ENCODE assay signal across 8 cellular contexts in genomic region chr3:100402150-100402706, GRCh38. TPM values are rescaled to one million over a fixed set of nuclear protein-coding genes. Genes with fewer than 3 reads are reported as not detected.
DNase-seq lines count a peak whose midpoint lies in the region; ATAC-seq and TF ChIP-seq lines count a peak whose summit lies in the region.

No MANE protein-coding gene starts in this region.

- H3K4me3 ChIP-seq in iPS-15b (ENCODE audit: low read depth, low read length) (peak overlapping the region; percentile 84), mucosa of descending colon (no peak overlapping the region)

- peaks cover 2% of the 10 kb centered on the region for H3K9me3 Mint-ChIP-seq in activated naive CD8-positive, alpha-beta T cell (ENCODE audit: low read depth)
- peaks cover 2% of the 10 kb centered on the region in 2 donors for H3K9me3 Mint-ChIP-seq in stimulated activated naive CD8-positive, alpha-beta T cell treated with anti-CD3 and anti-CD28 coated beads, Interleukin-15, amount 100 ng/mL, for 72 hours

- peak overlapping the region; percentile 88 for H3K9ac ChIP-seq in iPS-15b (ENCODE audit: low read depth, low read length)

- no peaks in the 10 kb centered on the region for H3K27me3 ChIP-seq in iPS-15b (ENCODE audit: control insufficient read depth, insufficient read depth, low read length)

- TF ChIP-seq CTCF in mucosa of descending colon (IDR thresholded peaks at IDR 0.05): no peak

- no peak for ATAC-seq in stimulated activated naive CD8-positive, alpha-beta T cell treated with anti-CD3 and anti-CD28 coated beads, Interleukin-15, amount 100 ng/mL, for 72 hours
- ATAC-seq in HG03460 (IDR thresholded peaks at IDR 0.05; ENCODE audit: unreplicated experiment): no peak
- no peak for ATAC-seq in mucosa of descending colon

- H3K9me3 ChIP-seq in iPS-15b (ENCODE audit: control insufficient read depth, insufficient read depth, low read length): no peaks in the 10 kb centered on the region
- peaks cover 3% of the 10 kb centered on the region for H3K9me3 ChIP-seq in mucosa of descending colon

- H3K27ac Mint-ChIP-seq in activated naive CD8-positive, alpha-beta T cell: peak overlapping the region; percentile 98
- H3K27ac Mint-ChIP-seq in stimulated activated naive CD8-positive, alpha-beta T cell treated with anti-CD3 and anti-CD28 coated beads, Interleukin-15, amount 100 ng/mL, for 72 hours: peak overlapping the region in 1 of 2 donors; percentile 99

- intact Hi-C loops in mucosa of descending colon (cut with DNase I, micrococcal nuclease): no loop called here

- H3K36me3 Mint-ChIP-seq in activated naive CD8-positive, alpha-beta T cell: peaks cover 3% of the 10 kb centered on the region

- no peaks in the 10 kb centered on the region for H3K27me3 Mint-ChIP-seq in activated naive CD8-positive, alpha-beta T cell
- no peaks in the 10 kb centered on the region for H3K27me3 Mint-ChIP-seq in stimulated activated naive CD8-positive, alpha-beta T cell treated with anti-CD3 and anti-CD28 coated beads, Interleukin-15, amount 100 ng/mL, for 72 hours

- H3K4me1 Mint-ChIP-seq in activated naive CD8-positive, alpha-beta T cell (ENCODE audit: low read depth): peaks cover 58% of the 10 kb centered on the region
- peaks cover 56% of the 10 kb centered on the region for H3K4me1 Mint-ChIP-seq in stimulated activated naive CD8-positive, alpha-beta T cell treated with anti-CD3 and anti-CD28 coated beads, Interleukin-15, amount 100 ng/mL, for 72 hours

- peak overlapping the region; percentile 94 for H3K4me3 Mint-ChIP-seq in activated naive CD8-positive, alpha-beta T cell
- peak overlapping the region; percentile 94 to 95 for H3K4me3 Mint-ChIP-seq in stimulated activated naive CD8-positive, alpha-beta T cell treated with anti-CD3 and anti-CD28 coated beads, Interleukin-15, amount 100 ng/mL, for 72 hours

- no peaks in the 10 kb centered on the region for H3K36me3 ChIP-seq in iPS-15b (ENCODE audit: control insufficient read depth, insufficient read depth, low read length)
- no peaks in the 10 kb centered on the region for H3K36me3 ChIP-seq in mucosa of descending colon (ENCODE audit: low read depth)

- H3K4me1 ChIP-seq in iPS-15b (ENCODE audit: control insufficient read depth, insufficient read depth, low read length) (no peaks in the 10 kb centered on the region), mucosa of descending colon (ENCODE audit: low read depth) (peaks cover 32% of the 10 kb centered on the region)

- DNase-seq in NOMO-1 treated with DMSO at 0.1 percent for 48 hours (lab: John Stamatoyannopoulos, UW; ENCODE audit: unreplicated experiment) (peak; percentile 21), NOMO-1 treated with dmso at 0.1 percent for 144 hours (lab: John Stamatoyannopoulos, UW; ENCODE audit: unreplicated experiment) (no peak), NCI-H146 (lab: John Stamatoyannopoulos, UW) (peak; percentile 82), mucosa of descending colon (no peak)
- DNase-seq in stimulated activated naive CD8-positive, alpha-beta T cell treated with anti-CD3 and anti-CD28 coated beads, Interleukin-15, amount 100 ng/mL, for 72 hours: no peak

RNA-seq across cellular contexts. Expression of gene LNP1, which starts 0.9 kb away (rescaled TPM):
- 1 to 10 TPM; 1.2 to 1.7 (median 1.3) TPM for total RNA-seq in mucosa of descending colon

RNA-seq across cellular contexts. Expression of gene TOMM70, which starts 1.3 kb away (rescaled TPM):
- total RNA-seq in mucosa of descending colon: 10 to 100 TPM; 37.4 to 50.4 (median 44.2) TPM

Comparison
In these comparisons a context has a peak if more than half of its experiments do, and no peak if none do; other contexts are left out.
1. DNase-seq: peak in NOMO-1 treated with DMSO at 0.1 percent for 48 hours (single experiment) and NCI-H146 (single experiment); none in NOMO-1 treated with dmso at 0.1 percent for 144 hours (single experiment), stimulated activated naive CD8-positive, alpha-beta T cell treated with anti-CD3 and anti-CD28 coated beads, Interleukin-15, amount 100 ng/mL, for 72 hours (0 of 2) and mucosa of descending colon (0 of 3).